8 cellular contexts compared by ENCODE assay signal in the genomic region with DNA sequence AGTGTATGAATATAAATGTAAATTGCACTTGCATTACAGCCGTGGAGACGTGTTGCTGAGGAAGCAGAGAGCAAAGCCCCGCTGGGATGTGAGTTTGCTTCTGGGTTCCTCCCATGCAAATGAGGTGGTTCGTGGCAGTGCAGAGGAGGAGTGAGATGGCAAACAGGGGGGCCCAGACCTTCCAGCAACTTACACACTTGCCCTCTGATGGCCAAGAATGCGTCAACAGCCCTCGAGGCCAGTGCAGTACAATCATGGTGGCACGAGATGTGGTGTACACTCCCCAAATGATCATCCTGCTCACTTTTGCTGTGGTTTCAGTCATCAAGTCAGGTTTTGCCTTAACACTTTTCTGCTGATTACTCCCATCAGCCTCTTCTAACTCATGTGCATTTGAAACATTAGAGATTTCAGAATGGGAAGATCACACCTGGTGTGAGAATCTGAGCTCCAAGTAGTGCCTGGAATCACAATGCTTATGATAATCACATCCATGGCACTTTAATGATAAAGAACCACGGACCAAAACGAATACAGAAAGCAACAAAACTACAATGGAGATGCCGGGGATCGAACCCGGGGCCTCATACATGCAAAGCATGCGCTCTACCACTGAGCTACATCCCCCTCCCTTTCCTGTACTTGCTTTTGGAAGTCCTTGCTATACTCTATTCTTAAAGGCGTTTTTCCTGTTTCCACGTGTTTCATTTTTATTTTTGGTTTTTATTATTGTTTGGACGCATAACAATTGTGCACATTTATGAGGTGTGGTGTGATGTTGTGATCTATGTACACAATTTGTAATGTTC. TPM values are rescaled to one million over a fixed set of nuclear protein-coding genes. Genes with fewer than 3 reads are reported as not detected.
A peak's percentile ranks its signal among the peaks of the same experiment; 100 is the strongest.
DNase-seq lines count a peak whose midpoint lies in the region; ATAC-seq, FAIRE-seq and TF ChIP-seq lines count a peak whose summit lies in the region.

No MANE protein-coding gene starts in this region.

- H3K27ac Mint-ChIP-seq in natural killer cell, result peak overlapping the region; percentile 100

- POLR2A ChIA-PET in endothelial cell of umbilical vein (lab: Charles Lee), result interaction anchor here (1.0 to 1.3 kb wide), 2 partner anchors 11 to 17 kb away, joined by 4 to 5 read pairs; no protein-coding TSS in a partner anchor

- no peaks in the 10 kb centered on the region for H3K36me3 ChIP-seq in endothelial cell of umbilical vein (ENCODE audit: control insufficient read depth in 2 of 2, extremely low read depth in 1 of 2, insufficient read depth in 2 of 2, low read length in 2 of 2)
- H3K36me3 ChIP-seq in tibial artery, result no peaks in the 10 kb centered on the region

- H3K27me3 Mint-ChIP-seq in natural killer cell (ENCODE audit: low read depth in 2 of 2), result no peaks in the 10 kb centered on the region

- H2AFZ ChIP-seq in endothelial cell of umbilical vein (ENCODE audit: low read depth, low read length), result peak overlapping the region; percentile 90

- H3K4me1 Mint-ChIP-seq in natural killer cell, result peaks cover 50 to 61% of the 10 kb centered on the region in 2 donors

- FAIRE-seq in endothelial cell of umbilical vein (lab: Jason Lieb, UNC), result peak; percentile 46

- H3K9me3 ChIP-seq in endothelial cell of umbilical vein (replicated peaks; ENCODE audit: control insufficient read depth, insufficient read depth, low read length), result no peaks in the 10 kb centered on the region
- H3K9me3 ChIP-seq in tibial artery, result no peaks in the 10 kb centered on the region

- no peaks in the 10 kb centered on the region for H3K27me3 ChIP-seq in endothelial cell of umbilical vein (ENCODE audit: control insufficient read depth in 2 of 2, insufficient read depth in 2 of 2, low read length in 2 of 2)
- H3K27me3 ChIP-seq in tibial artery, result no peaks in the 10 kb centered on the region

- DNase-seq in AG08396 (ENCODE audit: low spot score) (peak; percentile 28), endothelial cell of umbilical vein (ENCODE audit: low read depth, low spot score) (peak; percentile 72), natural killer cell (peak; percentile 44), tibial artery (peak in 1 of 2 donors; percentile 78), NCI-H1105 treated with DMSO at 0.1 percent for 48 hours (lab: John Stamatoyannopoulos, UW) (no peak)
- DNase-seq in activated CD4-positive, alpha-beta T cell treated with anti-CD3 and anti-CD28 coated beads, Interleukin-2, amount 50 U/mL, for 4 hours, result peak; percentile 55 to 59

- intact Hi-C loops in endothelial cell of umbilical vein (cut with micrococcal nuclease) (no loop called here), natural killer cell (cut with micrococcal nuclease) (no loop called here), tibial artery (cut with DNase I; ENCODE audit: low total_unique reads) (no loop called here)

- CTCF ChIA-PET in endothelial cell of umbilical vein (lab: Charles Lee), result interaction anchor here (1.7 to 3.8 kb wide), 2 partner anchors 14 to 18 kb away, joined by 11 to 42 read pairs; no protein-coding TSS in a partner anchor

- no peaks in the 10 kb centered on the region for H4K20me1 ChIP-seq in endothelial cell of umbilical vein (replicated peaks; ENCODE audit: control insufficient read depth, extremely low read depth, insufficient read depth, low read length)

- TF ChIP-seq CTCF in endothelial cell of umbilical vein (IDR thresholded peaks at IDR 0.05; ENCODE audit: extremely low read depth in 1 of 2, insufficient read depth in 1 of 2, low read depth in 1 of 2, low read length in 2 of 2) (no peak), natural killer cell (IDR thresholded peaks at IDR 0.05) (no peak), tibial artery (IDR thresholded peaks at IDR 0.05) (no peak)

- H3K4me2 ChIP-seq in endothelial cell of umbilical vein (ENCODE audit: insufficient read depth, low read length), result peak overlapping the region; percentile 68

- H3K4me1 ChIP-seq in endothelial cell of umbilical vein (ENCODE audit: control insufficient read depth, extremely low read depth, insufficient read depth, low read length), result peaks cover 47% of the 10 kb centered on the region
- peaks cover 0 to 48% (median 33%) of the 10 kb centered on the region in 4 donors for H3K4me1 ChIP-seq in tibial artery

- peak overlapping the region; percentile 77 for H3K27ac ChIP-seq in endothelial cell of umbilical vein (ENCODE audit: insufficient read depth, low read depth, low read length)
- peak overlapping the region; percentile 97 to 100 for H3K27ac ChIP-seq in tibial artery

- H3K9me3 Mint-ChIP-seq in natural killer cell, result no peaks in the 10 kb centered on the region

- ATAC-seq in GM19395 (IDR thresholded peaks at IDR 0.05; ENCODE audit: unreplicated experiment), result peak; percentile 52
- ATAC-seq in HG03469 (IDR thresholded peaks at IDR 0.05; ENCODE audit: unreplicated experiment), result peak; percentile 33
- ATAC-seq in natural killer cell, result peak in 2 of 3 donors; percentile 12 to 25

- H3K4me3 Mint-ChIP-seq in natural killer cell, result peak overlapping the region; percentile 85

- H3K9me1 ChIP-seq in endothelial cell of umbilical vein (replicated peaks; ENCODE audit: control insufficient read depth, extremely low read depth, insufficient read depth, low read length), result no peaks in the 10 kb centered on the region

- no peak for TF ChIP-seq POLR2A in endothelial cell of umbilical vein (IDR thresholded peaks at IDR 0.05; ENCODE audit: low read depth, low read length)

- peak overlapping the region; percentile 12 for H3K9ac ChIP-seq in endothelial cell of umbilical vein (replicated peaks; ENCODE audit: extremely low read depth, insufficient read depth, low read length)

- no TSS peak for BruUV-seq in endothelial cell of umbilical vein (replicated peaks; lab: Mats Ljungman, UMichigan)

- H3K36me3 Mint-ChIP-seq in natural killer cell, result no peaks in the 10 kb centered on the region

- peak overlapping the region; percentile 4 to 62 (median 16) for H3K4me3 ChIP-seq in endothelial cell of umbilical vein (replicated peaks in 1 of 3; ENCODE audit: insufficient read depth in 1 of 3, low read depth in 1 of 3, low read length in 3 of 3)
- H3K4me3 ChIP-seq in tibial artery, result peak overlapping the region; percentile 37 to 40

- no peaks in the 10 kb centered on the region for H3K79me2 ChIP-seq in endothelial cell of umbilical vein (ENCODE audit: control insufficient read depth, insufficient read depth, low read length)

- dilution Hi-C loops in endothelial cell of umbilical vein (cut with MboI; ENCODE audit: extremely low pct_ligation_motif_present, low sequenced_read_pairs), result no loop called here

TF ChIP-seq in endothelial cell of umbilical vein, 7 proteins besides CTCF, POLR2A, EP300 and RAD21:
- no peak for TF ChIP-seq FOS (IDR thresholded peaks at IDR 0.05; ENCODE audit: borderline replicate concordance, insufficient read depth, low read length)
- peak; percentile 9 for TF ChIP-seq GATA2 (IDR thresholded peaks at IDR 0.05; ENCODE audit: insufficient read depth, insufficient read length, low read depth, low read length)
- TF ChIP-seq, protein P1, sequence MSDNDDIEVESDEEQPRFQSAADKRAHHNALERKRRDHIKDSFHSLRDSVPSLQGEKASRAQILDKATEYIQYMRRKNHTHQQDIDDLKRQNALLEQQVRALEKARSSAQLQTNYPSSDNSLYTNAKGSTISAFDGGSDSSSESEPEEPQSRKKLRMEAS (IDR thresholded peaks at IDR 0.05; ENCODE audit: insufficient read depth, insufficient read length), result no peak
- TF ChIP-seq JUN (IDR thresholded peaks at IDR 0.05; ENCODE audit: borderline replicate concordance, insufficient read depth, insufficient read length, low read depth), result no peak
- TF ChIP-seq MYC (IDR thresholded peaks at IDR 0.05; ENCODE audit: low read depth, low read length), result no peak
- TF ChIP-seq EZH2 (IDR thresholded peaks at IDR 0.05; ENCODE audit: borderline replicate concordance, low read depth, low read length, severe bottlenecking), result no peak
- TF ChIP-seq POLR2AphosphoS5 (IDR thresholded peaks at IDR 0.05; ENCODE audit: insufficient read depth, low read depth, low read length), result no peak

RNA-seq across cellular contexts. Expression of a gene that starts 7.0 kb away (rescaled TPM):
- 875 and 911 TPM in 2 replicates for total RNA-seq in endothelial cell of umbilical vein
- 1,040 and 1,305 TPM in 2 replicates for polyA plus RNA-seq in endothelial cell of umbilical vein
- 1,913 and 1,931 TPM in 2 replicates for polyA plus RNA-seq in endothelial cell of umbilical vein (2011; cell fraction: cytosol; rRNA removed)
- 1,373 and 1,721 TPM in 2 replicates for polyA plus RNA-seq in endothelial cell of umbilical vein (2011; cell fraction: nucleus; rRNA removed)
- 1,239 and 1,518 TPM in 2 replicates for polyA plus RNA-seq in endothelial cell of umbilical vein (2012)
- 537 and 767 TPM in 2 replicates for polyA minus RNA-seq in endothelial cell of umbilical vein
- polyA minus RNA-seq in endothelial cell of umbilical vein (2011; cell fraction: cytosol; rRNA and poly(A)+ RNA removed), result 247 TPM
- polyA minus RNA-seq in endothelial cell of umbilical vein (2011; cell fraction: nucleus; rRNA and poly(A)+ RNA removed), result 157 and 183 TPM in 2 replicates
- 1,000 to 10,000 TPM; 1,276 to 1,737 (median 1,334) TPM for total RNA-seq in natural killer cell

RNA-seq across cellular contexts. Expression of a gene that starts 57.7 kb away (rescaled TPM):
- total RNA-seq in endothelial cell of umbilical vein, result 125 TPM in 2 replicates
- polyA plus RNA-seq in endothelial cell of umbilical vein, result 133 and 141 TPM in 2 replicates
- polyA plus RNA-seq in endothelial cell of umbilical vein (2011; cell fraction: cytosol; rRNA removed), result 88.9 and 96.7 TPM in 2 replicates
- 99.8 and 106 TPM in 2 replicates for polyA plus RNA-seq in endothelial cell of umbilical vein (2011; cell fraction: nucleus; rRNA removed)
- polyA plus RNA-seq in endothelial cell of umbilical vein (2012), result 97.9 and 111 TPM in 2 replicates
- polyA minus RNA-seq in endothelial cell of umbilical vein, result 101 and 103 TPM in 2 replicates
- 54.0 TPM for polyA minus RNA-seq in endothelial cell of umbilical vein (2011; cell fraction: cytosol; rRNA and poly(A)+ RNA removed)
- polyA minus RNA-seq in endothelial cell of umbilical vein (2011; cell fraction: nucleus; rRNA and poly(A)+ RNA removed), result 34.3 and 35.2 TPM in 2 replicates
- 1 to 10 TPM; 1.1 to 2.7 (median 1.3) TPM for total RNA-seq in natural killer cell

Comparison
In these comparisons a context has a peak if more than half of its experiments do, and no peak if none do; other contexts are left out.
1. RNA of a gene that starts 57.7 kb away (total RNA-seq): 125 TPM in endothelial cell of umbilical vein; 1.1 to 2.7 TPM in natural killer cell; every median in the first group is over 10 times any median in the second.
2. Peak in every context shown above with its lines, with median percentiles within 50 percentile points of each other: ATAC-seq.